Comparison of ENCODE assay signal across 12 cellular contexts in genomic region chr21:16644690-16645089, GRCh38.
"Had no signal": no experiment of that assay in that cellular context is flagged by ENCODE, and none has a peak within 500 bp of the region (broad histone marks: within the 10 kb centered on the region; RNA-seq: fewer than 3 reads in every experiment).

No MANE protein-coding gene starts in this region.

- H3K4me3 ChIP-seq: hepatocyte, stomach, thoracic aorta had no signal

- ATAC-seq: activated T-helper 17 cell treated with anti-CD3 and anti-CD28 coated beads, Interleukin-2, amount 50 U/mL, for 72 hours; left ventricle myocardium superior; sciatic nerve had no signal

- H3K36me3 Mint-ChIP-seq: activated naive CD4-positive, alpha-beta T cell treated with anti-CD3 and anti-CD28 coated beads, Interleukin-2, amount 10 ng/mL, durations not matched to agents 7 days and 5 days had no signal

- H3K4me1 Mint-ChIP-seq: activated naive CD4-positive, alpha-beta T cell treated with anti-CD3 and anti-CD28 coated beads, Interleukin-2, amount 10 ng/mL, durations not matched to agents 7 days and 5 days; activated T-helper 17 cell treated with anti-CD3 and anti-CD28 coated beads, Interleukin-2, amount 50 U/mL, for 72 hours had no signal

- H3K4me3 Mint-ChIP-seq: activated naive CD4-positive, alpha-beta T cell treated with anti-CD3 and anti-CD28 coated beads, Interleukin-2, amount 10 ng/mL, durations not matched to agents 7 days and 5 days; activated T-helper 17 cell treated with anti-CD3 and anti-CD28 coated beads, Interleukin-2, amount 50 U/mL, for 72 hours; dendritic cell treated with granulocyte-macrophage colony-stimulating factor and Interleukin-4, amounts not matched to agents 40 ng/mL and 50 ng/mL, for 4 days had no signal

- H3K27me3 Mint-ChIP-seq: activated naive CD4-positive, alpha-beta T cell treated with anti-CD3 and anti-CD28 coated beads, Interleukin-2, amount 10 ng/mL, durations not matched to agents 7 days and 5 days; activated T-helper 17 cell treated with anti-CD3 and anti-CD28 coated beads, Interleukin-2, amount 50 U/mL, for 72 hours; dendritic cell treated with granulocyte-macrophage colony-stimulating factor and Interleukin-4, amounts not matched to agents 40 ng/mL and 50 ng/mL, for 4 days had no signal

- H3K27ac Mint-ChIP-seq: activated naive CD4-positive, alpha-beta T cell treated with anti-CD3 and anti-CD28 coated beads, Interleukin-2, amount 10 ng/mL, durations not matched to agents 7 days and 5 days; activated T-helper 17 cell treated with anti-CD3 and anti-CD28 coated beads, Interleukin-2, amount 50 U/mL, for 72 hours; dendritic cell treated with granulocyte-macrophage colony-stimulating factor and Interleukin-4, amounts not matched to agents 40 ng/mL and 50 ng/mL, for 4 days had no signal

- DNase-seq: activated CD4-positive, alpha-beta T cell treated with anti-CD3 and anti-CD28 coated beads, Interleukin-2, amount 50 U/mL, for 1 hour; activated naive CD4-positive, alpha-beta T cell treated with anti-CD3 and anti-CD28 coated beads, Interleukin-2, amount 10 ng/mL, durations not matched to agents 7 days and 5 days; activated T-cell treated with anti-CD3 and anti-CD28 coated beads for 4 hours; erythroblast; left ventricle myocardium superior; stimulated activated CD4-positive, alpha-beta T cell treated with anti-CD3 and anti-CD28 coated beads, Interleukin-12 subunit alpha, Interleukin-12 subunit beta, amount 100 ng/mL, for 4 hours; stomach had no signal
